ENCODE assay signal across 2 cellular contexts in the genomic region with DNA sequence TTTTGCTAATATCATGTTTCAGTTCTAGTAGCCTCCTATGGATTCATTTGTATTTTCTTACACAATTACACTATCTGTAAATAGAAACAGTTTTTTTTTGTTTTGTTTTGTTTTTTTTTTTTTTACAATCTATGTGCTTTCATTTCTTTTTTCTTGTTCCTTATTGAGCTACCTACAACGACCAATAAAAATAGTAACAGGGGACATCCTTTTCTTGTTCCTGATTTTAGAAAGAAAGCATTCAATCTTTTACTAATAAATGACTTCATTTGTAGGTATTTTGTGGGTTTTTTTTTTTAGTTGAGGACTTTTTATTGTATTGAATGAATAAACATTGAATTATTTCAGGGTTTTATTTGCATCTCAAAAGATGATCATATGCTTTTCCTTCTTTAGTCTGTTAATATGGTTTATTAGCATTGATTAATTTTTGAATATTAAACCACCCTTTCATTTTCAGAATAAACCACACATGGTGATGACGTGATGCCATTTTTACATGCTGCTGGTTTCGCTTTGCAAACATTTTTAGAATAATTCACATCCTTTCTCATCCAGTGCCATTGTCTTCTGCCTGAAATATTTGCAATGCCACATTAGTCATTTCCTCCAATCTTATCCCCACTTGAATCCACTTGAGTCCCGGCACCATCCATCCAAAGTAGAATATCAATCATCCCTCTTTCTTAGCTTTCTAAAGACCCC.
TF ChIP-seq lines count a peak whose summit lies in the region.

No MANE protein-coding gene starts in this region.

TF ChIP-seq in A549, 52 proteins besides CTCF, POLR2A, EP300 and RAD21 (continued from another document):
- TF ChIP-seq, protein P1, sequence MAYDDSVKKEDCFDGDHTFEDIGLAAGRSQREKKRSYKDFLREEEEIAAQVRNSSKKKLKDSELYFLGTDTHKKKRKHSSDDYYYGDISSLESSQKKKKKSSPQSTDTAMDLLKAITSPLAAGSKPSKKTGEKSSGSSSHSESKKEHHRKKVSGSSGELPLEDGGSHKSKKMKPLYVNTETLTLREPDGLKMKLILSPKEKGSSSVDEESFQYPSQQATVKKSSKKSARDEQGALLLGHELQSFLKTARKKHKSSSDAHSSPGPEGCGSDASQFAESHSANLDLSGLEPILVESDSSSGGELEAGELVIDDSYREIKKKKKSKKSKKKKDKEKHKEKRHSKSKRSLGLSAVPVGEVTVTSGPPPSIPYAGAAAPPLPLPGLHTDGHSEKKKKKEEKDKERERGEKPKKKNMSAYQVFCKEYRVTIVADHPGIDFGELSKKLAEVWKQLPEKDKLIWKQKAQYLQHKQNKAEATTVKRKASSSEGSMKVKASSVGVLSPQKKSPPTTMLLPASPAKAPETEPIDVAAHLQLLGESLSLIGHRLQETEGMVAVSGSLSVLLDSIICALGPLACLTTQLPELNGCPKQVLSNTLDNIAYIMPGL (CRISPR knock-in tag; IDR thresholded peaks at IDR 0.05; ENCODE audit: borderline replicate concordance) = no peak
- 0 out of 5 replicates have a peak, but pooled peaks of 1 of the 2 experiments have one; percentile 34 for TF ChIP-seq JUN (IDR thresholded peaks at IDR 0.05)
- peak; percentile 63; the same call in 1 of the 2 replicates for TF ChIP-seq GATA3 (IDR thresholded peaks at IDR 0.05; ENCODE audit: borderline replicate concordance)
- TF ChIP-seq FOSL2 (IDR thresholded peaks at IDR 0.05) = peak; percentile 27; the same call in 1 of the 2 replicates
- TF ChIP-seq FOSL2 (CRISPR knock-in tag; IDR thresholded peaks at IDR 0.05) = peak; percentile 54; the same call in 1 of the 2 replicates
- no peak for TF ChIP-seq RARB (CRISPR knock-in tag; IDR thresholded peaks at IDR 0.05)
- peak; percentile 69 for TF ChIP-seq JUNB (IDR thresholded peaks at IDR 0.05)
- no peak for TF ChIP-seq FOSB (CRISPR knock-in tag; IDR thresholded peaks at IDR 0.05)
- no peak for TF ChIP-seq ZFP36 (IDR thresholded peaks at IDR 0.05; ENCODE audit: borderline replicate concordance, partially characterized antibody)
TF ChIP-seq in A549: peak in this region for 5.

TF ChIP-seq in endothelial cell of umbilical vein, 7 proteins besides CTCF, POLR2A, EP300 and RAD21 (continued from another document):
- TF ChIP-seq GATA2 (IDR thresholded peaks at IDR 0.05; ENCODE audit: insufficient read depth, insufficient read length, low read depth, low read length) = peak; percentile 32
- TF ChIP-seq MYC (IDR thresholded peaks at IDR 0.05; ENCODE audit: low read depth, low read length) = no peak
- peak; percentile 96 for TF ChIP-seq JUN (IDR thresholded peaks at IDR 0.05; ENCODE audit: borderline replicate concordance, insufficient read depth, insufficient read length, low read depth)
- TF ChIP-seq, protein P2, sequence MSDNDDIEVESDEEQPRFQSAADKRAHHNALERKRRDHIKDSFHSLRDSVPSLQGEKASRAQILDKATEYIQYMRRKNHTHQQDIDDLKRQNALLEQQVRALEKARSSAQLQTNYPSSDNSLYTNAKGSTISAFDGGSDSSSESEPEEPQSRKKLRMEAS (IDR thresholded peaks at IDR 0.05; ENCODE audit: insufficient read depth, insufficient read length) = no peak
- peak; percentile 70 for TF ChIP-seq POLR2AphosphoS5 (IDR thresholded peaks at IDR 0.05; ENCODE audit: insufficient read depth, low read depth, low read length)
